Comparison of ENCODE assay signal across 8 cellular contexts in the genomic region with DNA sequence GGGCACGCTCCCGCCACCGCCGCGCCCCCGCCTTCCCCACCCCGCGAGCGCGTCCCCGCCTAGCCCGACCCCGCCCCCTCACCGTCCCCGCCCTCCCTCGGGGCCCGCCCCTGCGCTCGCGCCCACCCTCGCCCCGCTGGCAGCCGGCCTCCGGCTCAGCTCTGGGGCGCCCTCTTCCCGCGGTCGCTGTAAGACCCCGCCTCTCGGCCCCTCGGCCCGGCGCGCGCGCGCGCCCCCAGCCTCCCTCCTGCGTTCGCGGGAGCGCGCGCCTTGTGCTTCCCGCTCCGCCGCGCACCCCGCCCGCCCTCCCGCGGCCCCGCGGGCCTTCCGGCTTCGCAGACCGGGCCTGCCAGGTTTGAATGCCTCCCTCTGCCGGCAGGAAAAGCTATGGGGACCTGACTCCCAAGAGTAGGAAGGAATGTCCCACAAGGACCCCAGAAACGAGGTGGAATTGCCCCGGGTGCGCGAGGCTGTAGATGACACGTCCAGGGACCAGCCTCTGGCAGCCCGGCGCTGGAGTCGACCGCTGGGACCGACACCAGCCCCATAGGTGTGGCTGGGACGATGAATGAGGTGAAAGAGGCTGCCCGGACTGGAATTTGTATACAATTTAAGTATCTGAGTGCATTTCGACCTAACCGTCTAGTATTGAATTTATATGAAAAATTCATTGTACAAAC. TPM values are rescaled to one million over a fixed set of nuclear protein-coding genes. Genes with fewer than 3 reads are reported as not detected.
DNase-seq lines count a peak whose midpoint lies in the region; ATAC-seq and TF ChIP-seq lines count a peak whose summit lies in the region.

No MANE protein-coding gene starts in this region.

- peak; percentile 34 to 49 (median 43); a peak in 5 of 6 replicates for TF ChIP-seq CTCF in HCT116 (IDR thresholded peaks at IDR 0.05 in 2 of 3, conservative IDR thresholded peaks at IDR 0.05 in 1 of 3; ENCODE audit: borderline replicate concordance in 1 of 3, insufficient read depth in 1 of 3, low read depth in 2 of 3, low read length in 2 of 3)
- TF ChIP-seq CTCF in MM.1S (IDR thresholded peaks at IDR 0.05; ENCODE audit: low read length), result peak; percentile 33
- peak; percentile 74 for TF ChIP-seq CTCF in foreskin keratinocyte (conservative IDR thresholded peaks at IDR 0.05)

- no peak overlapping the region for H4K8ac ChIP-seq in neuronal stem cell (ENCODE audit: low read depth, low read length)

- BruUV-seq in HCT116 (replicated peaks; lab: Mats Ljungman, UMichigan), result TSS peak; percentile 94

- CTCF ChIA-PET in HCT116 (lab: Charles Lee), result interaction anchor here (0.6 to 1.7 kb wide), 5 partner anchors 27 to 236 kb away, joined by 3 to 10 read pairs (median 5); a partner anchor contains a TSS

- H3K4me3 ChIP-seq in HCT116 (replicated peaks in 1 of 2; ENCODE audit: low read depth in 1 of 2, low read length in 2 of 2), result peak overlapping the region; percentile 60 to 72
- H3K4me3 ChIP-seq in MM.1S (ENCODE audit: low read length), result peak overlapping the region; percentile 84
- H3K4me3 ChIP-seq in neuronal stem cell (ENCODE audit: low read length in 2 of 2), result peak overlapping the region; percentile 92 to 94
- peak overlapping the region; percentile 72 to 91 (median 87) for H3K4me3 ChIP-seq in subcutaneous abdominal adipose tissue (ENCODE audit: low read depth in 1 of 5, low read length in 5 of 5)

- no peak overlapping the region for H2BK15ac ChIP-seq in neuronal stem cell (ENCODE audit: low read length)

- TF ChIP-seq RAD21 in HCT116 (IDR thresholded peaks at IDR 0.05; ENCODE audit: low read depth), result peak; percentile 55

- H3F3A ChIP-seq in MM.1S (ENCODE audit: insufficient read depth, low read length), result peaks cover 17% of the 10 kb centered on the region

- H2AFZ ChIP-seq in HCT116 (ENCODE audit: low read depth, low read length, poor library complexity, severe bottlenecking) (peak overlapping the region; percentile 99), MM.1S (ENCODE audit: low read length) (peak overlapping the region; percentile 91), neuronal stem cell (ENCODE audit: low read length) (peak overlapping the region; percentile 98)

- H3K79me2 ChIP-seq in HCT116 (ENCODE audit: insufficient read depth, low read length), result peaks cover 42% of the 10 kb centered on the region
- H3K79me2 ChIP-seq in MM.1S (ENCODE audit: low read length), result peaks cover 39% of the 10 kb centered on the region

- H3K14ac ChIP-seq in neuronal stem cell (ENCODE audit: low read length), result no peak overlapping the region

- H3K4me2 ChIP-seq in HCT116 (ENCODE audit: low read length) (peak overlapping the region; percentile 90), MM.1S (ENCODE audit: low read depth, low read length) (peak overlapping the region; percentile 77), neuronal stem cell (ENCODE audit: insufficient read depth, low read length, poor library complexity, severe bottlenecking) (peak overlapping the region; percentile 43)

- ATAC-seq in HCT116 (peak; percentile 85), foreskin keratinocyte (peak; percentile 88)

- no peak overlapping the region for H2BK120ac ChIP-seq in neuronal stem cell (ENCODE audit: low read depth, low read length)

- WGBS in neuronal stem cell (ENCODE audit: extremely low coverage in 2 of 2, insufficient read length in 2 of 2, insufficient replicate concordance in 1 of 2), 2 donors, result no CpG with 5 or more reads among the region's 72 CpGs

- RAD21 ChIA-PET in HCT116 (lab: Charles Lee; ENCODE audit: low non-redundant PET in 1 of 2, low total read pairs in 2 of 2, uncharacterized antibody in 2 of 2, unreplicated experiment in 2 of 2), result interaction anchor here (1.0 to 1.4 kb wide), 3 partner anchors 220 to 223 kb away, joined by 5 to 15 read pairs (median 7); no protein-coding TSS in a partner anchor

- H3K9me3 ChIP-seq in HCT116 (ENCODE audit: control insufficient read depth in 1 of 2, insufficient read depth in 1 of 2, low read depth in 1 of 2, low read length in 2 of 2) (no peaks in the 10 kb centered on the region), MM.1S (replicated peaks; ENCODE audit: insufficient read depth, low read length) (no peaks in the 10 kb centered on the region), neuronal stem cell (replicated peaks in 1 of 2; ENCODE audit: control insufficient read depth in 2 of 2, insufficient read depth in 1 of 2, low read depth in 1 of 2, low read length in 2 of 2) (no peaks in the 10 kb centered on the region), subcutaneous abdominal adipose tissue (ENCODE audit: control insufficient read depth in 5 of 5, low read length in 5 of 5) (no peaks in the 10 kb centered on the region)

- H3K27ac ChIP-seq in HCT116 (ENCODE audit: low read depth, low read length), result peak overlapping the region; percentile 100
- peak overlapping the region; percentile 81; the same call in 1 of the 2 replicates for H3K27ac ChIP-seq in MM.1S (ENCODE audit: low read length)
- peak overlapping the region; percentile 95 for H3K27ac ChIP-seq in foreskin keratinocyte
- H3K27ac ChIP-seq in neuronal stem cell (replicated peaks; ENCODE audit: low read length), result peak overlapping the region; percentile 59
- peak overlapping the region; percentile 90 for H3K27ac ChIP-seq in subcutaneous abdominal adipose tissue (ENCODE audit: low read depth, low read length)

- no peak overlapping the region for H4K91ac ChIP-seq in neuronal stem cell (ENCODE audit: low read depth, low read length, poor library complexity)

- DNase-seq in GM04503 (ENCODE audit: low read depth) (peak; percentile 60), HCT116 (ENCODE audit: low read depth, low spot score) (peak; percentile 87), MM.1S (peak; percentile 94), SIG-M5 (lab: John Stamatoyannopoulos, UW) (peak; percentile 43), foreskin keratinocyte (peak; percentile 67 to 82), neuronal stem cell (ENCODE audit: low spot score) (peak; percentile 97)
- peak; percentile 89 for DNase-seq in activated gamma-delta T cell treated with anti-CD3 and anti-CD28 coated beads, Interleukin-2, amount 50 U/mL, for 16 hours (ENCODE audit: low read depth)

- H3K27me3 ChIP-seq in HCT116 (ENCODE audit: insufficient read depth, low read length) (no peaks in the 10 kb centered on the region), MM.1S (replicated peaks; ENCODE audit: insufficient read depth, low read length) (no peaks in the 10 kb centered on the region), foreskin keratinocyte (no peaks in the 10 kb centered on the region), neuronal stem cell (ENCODE audit: control insufficient read depth in 3 of 3, insufficient read depth in 3 of 3, low read depth in 1 of 3, low read length in 3 of 3) (no peaks in the 10 kb centered on the region), subcutaneous abdominal adipose tissue (ENCODE audit: control insufficient read depth in 5 of 5, insufficient read depth in 4 of 5, low read length in 5 of 5) (no peaks in the 10 kb centered on the region)

- H3K9ac ChIP-seq in HCT116 (ENCODE audit: low read length) (peak overlapping the region; percentile 89), MM.1S (ENCODE audit: low read length) (peak overlapping the region; percentile 86), neuronal stem cell (ENCODE audit: low read depth, low read length, poor library complexity) (no peak overlapping the region), subcutaneous abdominal adipose tissue (ENCODE audit: low read length in 5 of 5) (peak overlapping the region; percentile 56 to 88 (median 83))

- H2BK12ac ChIP-seq in neuronal stem cell (ENCODE audit: low read length), result no peak overlapping the region

- no peak for TF ChIP-seq POLR2A in HCT116 (IDR thresholded peaks at IDR 0.05; ENCODE audit: borderline replicate concordance, extremely low read depth, insufficient read depth, insufficient read length)

- H3K4ac ChIP-seq in neuronal stem cell (ENCODE audit: low read length), result no peak overlapping the region

- peak overlapping the region; percentile 95 for H2BK5ac ChIP-seq in neuronal stem cell (ENCODE audit: low read length)

- H4K20me1 ChIP-seq in HCT116 (ENCODE audit: insufficient read depth) (no peaks in the 10 kb centered on the region), MM.1S (ENCODE audit: insufficient read depth, low read length) (no peaks in the 10 kb centered on the region)

- H2AK5ac ChIP-seq in neuronal stem cell (ENCODE audit: low read depth, low read length), result no peak overlapping the region

- peak overlapping the region; percentile 55 for H3K18ac ChIP-seq in neuronal stem cell (ENCODE audit: low read length)

- H3K9me2 ChIP-seq in HCT116 (ENCODE audit: insufficient read depth), result no peaks in the 10 kb centered on the region
- no peaks in the 10 kb centered on the region for H3K9me2 ChIP-seq in MM.1S (replicated peaks; ENCODE audit: insufficient read depth, low read length)

- peak overlapping the region; percentile 100 for H3K23ac ChIP-seq in neuronal stem cell (ENCODE audit: low read depth, low read length, poor library complexity)

- H3K36me3 ChIP-seq in HCT116 (ENCODE audit: control insufficient read depth in 1 of 2, insufficient read depth in 2 of 2, low read length in 2 of 2) (no peaks in the 10 kb centered on the region), MM.1S (replicated peaks; ENCODE audit: insufficient read depth, low read length) (no peaks in the 10 kb centered on the region), neuronal stem cell (replicated peaks in 1 of 2; ENCODE audit: control insufficient read depth in 2 of 2, insufficient read depth in 2 of 2, low read length in 2 of 2) (no peaks in the 10 kb centered on the region), subcutaneous abdominal adipose tissue (ENCODE audit: control insufficient read depth in 5 of 5, insufficient read depth in 5 of 5, low read length in 5 of 5) (no peaks in the 10 kb centered on the region)

- no peaks in the 10 kb centered on the region for H3K79me1 ChIP-seq in neuronal stem cell (ENCODE audit: low read depth, low read length)

- POLR2A ChIA-PET in HCT116 (lab: Charles Lee), result interaction anchor here (1.1 to 1.6 kb wide), 3 partner anchors 19 to 221 kb away, joined by 4 to 7 read pairs (median 4); a partner anchor contains a TSS

- H3K4me1 ChIP-seq in HCT116 (ENCODE audit: control insufficient read depth in 1 of 2, insufficient read depth in 2 of 2, low read length in 2 of 2), result peaks cover 23 to 42% of the 10 kb centered on the region in 2 experiments
- peaks cover 9% of the 10 kb centered on the region for H3K4me1 ChIP-seq in MM.1S (ENCODE audit: low read length)
- peaks cover 15% of the 10 kb centered on the region for H3K4me1 ChIP-seq in foreskin keratinocyte
- H3K4me1 ChIP-seq in neuronal stem cell (ENCODE audit: control insufficient read depth in 2 of 2, insufficient read depth in 1 of 2, low read depth in 1 of 2, low read length in 2 of 2), result peaks cover 0 to 3% of the 10 kb centered on the region in 2 donors
- H3K4me1 ChIP-seq in subcutaneous abdominal adipose tissue (ENCODE audit: control insufficient read depth in 5 of 5, insufficient read depth in 5 of 5, low read length in 5 of 5), result peaks cover 0 to 29% (median 26%) of the 10 kb centered on the region in 5 donors

- intact Hi-C loops in HCT116 (cut with micrococcal nuclease), result loop anchor here (1.0 to 10.0 kb wide), 5 partner anchors 46 to 701 kb away; a partner anchor contains a TSS

RNA-seq across cellular contexts. Expression of a gene that starts 0.4 kb away (rescaled TPM):
- total RNA-seq in HCT116 (2021; ENCODE audit: unreplicated experiment) (102 TPM), foreskin keratinocyte (62.1 and 67.8 TPM in 2 replicates)
- polyA plus RNA-seq in HCT116 (2012), result 13.7 and 16.4 TPM in 2 replicates
- polyA plus RNA-seq in foreskin keratinocyte, result 11.2 and 14.7 TPM in 2 replicates
- 24.0 TPM for polyA plus RNA-seq in neuronal stem cell (2013, experiment 1 of 2)
- polyA plus RNA-seq in neuronal stem cell (2013, experiment 2 of 2), result 23.4 TPM

RNA-seq across cellular contexts. Expression of a gene that starts 46.1 kb away (rescaled TPM):
- total RNA-seq in HCT116 (2021; ENCODE audit: unreplicated experiment) (33.9 TPM), foreskin keratinocyte (23.1 and 25.5 TPM in 2 replicates)
- polyA plus RNA-seq in HCT116 (2012), result 13.4 and 16.4 TPM in 2 replicates
- polyA plus RNA-seq in foreskin keratinocyte, result 11.5 and 13.1 TPM in 2 replicates
- polyA plus RNA-seq in neuronal stem cell (2013, experiment 1 of 2), result 7.0 TPM
- 7.5 TPM for polyA plus RNA-seq in neuronal stem cell (2013, experiment 2 of 2)

Comparison
In these comparisons a context has a peak if more than half of its experiments do, and no peak if none do; other contexts are left out.
1. Peak in every context shown above with its lines: DNase-seq, ATAC-seq, H3K4me3 ChIP-seq and H3K27ac ChIP-seq.
2. DNase-seq: peak in every context shown above with its lines; median percentile 97 in neuronal stem cell; 94 in MM.1S; 89 in activated gamma-delta T cell treated with anti-CD3 and anti-CD28 coated beads, Interleukin-2, amount 50 U/mL, for 16 hours; 87 in HCT116; 74 in foreskin keratinocyte; 60 in GM04503; 43 in SIG-M5.